ENCODE assay signal across 26 cellular contexts in genomic region chr1:24361811-24362210, GRCh38. TPM values are rescaled to one million over a fixed set of nuclear protein-coding genes. Genes with fewer than 3 reads are reported as not detected.
"Had no signal": no experiment of that assay in that cellular context is flagged by ENCODE, and none has a peak within 500 bp of the region (broad histone marks: within the 10 kb centered on the region; RNA-seq: fewer than 3 reads in every experiment).

No MANE protein-coding gene starts in this region.

- H3K4me3 ChIP-seq: colonic mucosa, gastrocnemius medialis, heart right ventricle, left lung, lower lobe of right lung, mucosa of descending colon had no signal

- ATAC-seq: effector memory CD8-positive, alpha-beta T cell; esophagus mucosa; gastrocnemius medialis; heart right ventricle; left cardiac atrium; left lung; left ventricle myocardium superior; lower lobe of right lung; mucosa of descending colon had no signal

- DNase-seq: colonic mucosa; cortex of kidney; effector CD8-positive, alpha-beta T cell; effector memory CD8-positive, alpha-beta T cell; endodermal cell; erythroblast; foreskin melanocyte; gastrocnemius medialis; glutamatergic neuron; head of caudate nucleus; heart right ventricle; hippocampal formation; left cardiac atrium; left lung; left ventricle myocardium superior; lower lobe of right lung; mesenchymal stem cell; mucosa of descending colon had no signal

- H3K36me3 ChIP-seq: colonic mucosa, gastrocnemius medialis had no signal

- H3K27me3 ChIP-seq: colonic mucosa, gastrocnemius medialis, heart right ventricle, left lung had no signal

- H3K27ac ChIP-seq: colonic mucosa, gastrocnemius medialis, heart right ventricle, left lung, lower lobe of right lung had no signal

- H3K9me3 ChIP-seq: colonic mucosa, gastrocnemius medialis, heart right ventricle, left lung, lower lobe of right lung, mucosa of descending colon had no signal

RNA-seq across cellular contexts. Expression of gene GRHL3, which starts 42.7 kb away (rescaled TPM):
- total RNA-seq: dermis microvascular lymphatic vessel endothelial cell, fibroblast of lung, fibroblast of villous mesenchyme, gastrocnemius medialis, glomerular endothelial cell, heart right ventricle, left ventricle myocardium superior, lung microvascular endothelial cell, mesenteric fat pad, myocyte had no signal
